Comparison of ENCODE assay signal across 21 cellular contexts in the genomic region with DNA sequence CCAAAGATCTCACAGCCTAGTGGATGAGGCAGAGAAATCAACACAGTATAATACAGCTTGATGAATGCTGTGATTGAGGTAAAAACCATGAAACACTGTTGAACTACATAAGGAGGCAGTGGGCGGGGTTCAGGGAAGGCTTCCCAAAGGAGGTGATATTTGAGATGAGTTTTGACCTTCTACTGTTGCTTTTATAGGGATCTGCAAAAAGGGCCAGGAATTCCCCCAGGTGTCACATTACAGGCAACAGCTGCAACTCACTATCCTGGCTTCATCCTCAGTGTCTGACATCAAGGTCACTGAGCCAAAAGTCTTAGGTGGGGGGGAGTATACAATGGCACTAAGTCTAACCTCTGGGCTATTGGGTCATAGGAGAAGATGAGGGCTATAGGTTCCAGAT.
DNase-seq lines count a peak whose midpoint lies in the region; ATAC-seq and TF ChIP-seq lines count a peak whose summit lies in the region.
"Had no signal": no experiment of that assay in that cellular context is flagged by ENCODE, and none has a peak within 500 bp of the region (broad histone marks: within the 10 kb centered on the region; RNA-seq: fewer than 3 reads in every experiment).

No MANE protein-coding gene starts in this region.

- H3F3A ChIP-seq in GM23338 (replicated peaks; ENCODE audit: low read depth) = no peaks in the 10 kb centered on the region

- H2AFZ ChIP-seq in GM23338 (no peak overlapping the region), mammary epithelial cell (ENCODE audit: low read depth, low read length) (no peak overlapping the region)

- in situ Hi-C loops in mammary epithelial cell (cut with MboI; ENCODE audit: low sequenced_read_pairs in 2 of 2) = no loop called here

- no peaks in the 10 kb centered on the region for H3K79me2 ChIP-seq in GM23338 (replicated peaks; ENCODE audit: insufficient read depth)
- H3K79me2 ChIP-seq in mammary epithelial cell (ENCODE audit: insufficient read depth, low read length) = no peaks in the 10 kb centered on the region

- H3K27ac ChIP-seq in GM23338 (ENCODE audit: low read depth) = peak overlapping the region; percentile 94
- no peak overlapping the region for H3K27ac ChIP-seq in mammary epithelial cell (ENCODE audit: insufficient read depth, low read depth, low read length)
- H3K27ac ChIP-seq in A673 (ENCODE audit: low read depth, low read length, poor library complexity, severe bottlenecking) = no peak overlapping the region
- H3K27ac ChIP-seq: left ventricle myocardium inferior, sigmoid colon, tibial nerve had no signal

- no peak overlapping the region for H3K4me3 ChIP-seq in GM23338
- H3K4me3 ChIP-seq in mammary epithelial cell (replicated peaks in 1 of 3; ENCODE audit: insufficient read depth in 1 of 3, low read depth in 2 of 3, low read length in 3 of 3) = no peak overlapping the region
- no peak overlapping the region for H3K4me3 ChIP-seq in A673 (ENCODE audit: low read depth, low read length, poor library complexity, severe bottlenecking)
- H3K4me3 ChIP-seq: left ventricle myocardium inferior, sigmoid colon, tibial nerve had no signal

- H3K4me2 ChIP-seq in GM23338 (peak overlapping the region; percentile 18; the same call in 1 of the 2 replicates), mammary epithelial cell (ENCODE audit: insufficient read depth, low read depth, low read length) (no peak overlapping the region)

- dilution Hi-C loops in mammary epithelial cell (cut with HindIII; ENCODE audit: low sequenced_read_pairs) = no loop called here

- H4K20me1 ChIP-seq in GM23338 (replicated peaks; ENCODE audit: insufficient read depth) (no peaks in the 10 kb centered on the region), mammary epithelial cell (ENCODE audit: insufficient read depth, low read length) (no peaks in the 10 kb centered on the region)

- H3K9me2 ChIP-seq in GM23338 (ENCODE audit: insufficient read depth) = no peaks in the 10 kb centered on the region

- H3K36me3 Mint-ChIP-seq in GM23338 (ENCODE audit: low read depth) = no peaks in the 10 kb centered on the region

- H3K9me3 ChIP-seq in mammary epithelial cell (replicated peaks; ENCODE audit: insufficient read depth, low read length) = no peaks in the 10 kb centered on the region
- no peaks in the 10 kb centered on the region for H3K9me3 ChIP-seq in A673 (ENCODE audit: low read depth, low read length, poor library complexity, severe bottlenecking)
- H3K9me3 ChIP-seq: left ventricle myocardium inferior, sigmoid colon, tibial nerve had no signal

- H3K4me1 ChIP-seq in GM23338 (ENCODE audit: insufficient read depth) (peaks cover 19% of the 10 kb centered on the region), mammary epithelial cell (ENCODE audit: insufficient read depth, low read length) (peaks cover 6% of the 10 kb centered on the region), A673 (ENCODE audit: insufficient read depth, low read length, poor library complexity, severe bottlenecking) (no peaks in the 10 kb centered on the region)
- H3K4me1 ChIP-seq: left ventricle myocardium inferior, sigmoid colon, tibial nerve had no signal

- peaks cover 3% of the 10 kb centered on the region for H3K27me3 Mint-ChIP-seq in GM23338 (ENCODE audit: insufficient read depth, low read depth, poor library complexity)

- WGBS in mammary epithelial cell (ENCODE audit: low coverage, missing lambda C conversion rate) = 22% methylated on average over 1 of the region's 1 CpG

- TF ChIP-seq CTCF in GM23338 (conservative IDR thresholded peaks at IDR 0.05; ENCODE audit: low read depth in 2 of 2) (no peak), mammary epithelial cell (conservative IDR thresholded peaks at IDR 0.05 in 1 of 2, IDR thresholded peaks at IDR 0.05 in 1 of 2; ENCODE audit: extremely low read depth in 1 of 2, insufficient read depth in 1 of 2, low read depth in 1 of 2, low read length in 2 of 2) (no peak), A673 (conservative IDR thresholded peaks at IDR 0.05; ENCODE audit: low read depth, low read length) (no peak), omental fat pad (IDR thresholded peaks at IDR 0.05) (no peak)

- H3K4me1 Mint-ChIP-seq in GM23338 = peaks cover 44% of the 10 kb centered on the region

- POLR2A ChIA-PET in A673 (lab: Charles Lee; ENCODE audit: low non-redundant PET) = no interaction called here

- no peak overlapping the region for H3K9ac ChIP-seq in mammary epithelial cell (ENCODE audit: insufficient read depth, low read length)

- no peak overlapping the region; the same call in 1 of the 2 replicates for H3K27ac Mint-ChIP-seq in GM23338
- H3K27ac Mint-ChIP-seq: T-helper 1 cell treated with Interleukin-12 subunit alpha and Interleukin-12 subunit beta and Interleukin-4 antibody, amounts not matched to agents 30 μg/mL and 1 μg/mL, for 36 hours had no signal

- H3K4me3 Mint-ChIP-seq in GM23338 = no peak overlapping the region; the same call in 2 of the 3 replicates
- H3K4me3 Mint-ChIP-seq: T-helper 1 cell treated with Interleukin-12 subunit alpha and Interleukin-12 subunit beta and Interleukin-4 antibody, amounts not matched to agents 30 μg/mL and 1 μg/mL, for 36 hours had no signal

- intact Hi-C loops in mammary epithelial cell (cut with micrococcal nuclease) = no loop called here
- intact Hi-C loops in A673 (cut with micrococcal nuclease; ENCODE audit: unreplicated experiment) = no loop called here

- no TSS peak for BruUV-seq in mammary epithelial cell (replicated peaks; lab: Mats Ljungman, UMichigan)
- BruUV-seq in A673 (replicated peaks; lab: Mats Ljungman, UMichigan) = no TSS peak

- CTCF ChIA-PET in mammary epithelial cell (lab: Charles Lee; ENCODE audit: low non-redundant PET) (no interaction called here), A673 (lab: Charles Lee) (no interaction called here)

- no peaks in the 10 kb centered on the region for H3K27me3 ChIP-seq in GM23338 (ENCODE audit: insufficient read depth)
- peaks cover 7% of the 10 kb centered on the region for H3K27me3 ChIP-seq in mammary epithelial cell (ENCODE audit: insufficient read depth, low read length)
- H3K27me3 ChIP-seq in A673 (replicated peaks; ENCODE audit: insufficient read depth, low read depth, low read length, poor library complexity) = no peaks in the 10 kb centered on the region
- H3K27me3 ChIP-seq: sigmoid colon had no signal

- DNase-seq in GM23338 (ENCODE audit: low spot score) (peak; percentile 71), NCI-H2171 (lab: John Stamatoyannopoulos, UW) (peak; percentile 33), mammary epithelial cell (peak; percentile 12), myocyte (ENCODE audit: low read depth) (peak; percentile 64), A673 (ENCODE audit: low spot score) (no peak), NCI-H1417 treated with DMSO at 0.1 percent for 48 hours (lab: John Stamatoyannopoulos, UW) (no peak), omental fat pad (ENCODE audit: low spot score) (no peak)
- DNase-seq in activated CD4-positive, alpha-beta T cell treated with anti-CD3 and anti-CD28 coated beads, Interleukin-2, amount 50 U/mL, for 48 hours = no peak
- DNase-seq: activated CD4-positive, alpha-beta T cell treated with anti-CD3 and anti-CD28 coated beads, Interleukin-2, amount 50 U/mL, for 1 hour; activated gamma-delta T cell; amniotic stem cell; caudate nucleus; COR-L47; left ventricle myocardium inferior; NCI-H1694 treated with DMSO at 0.1 percent for 48 hours; nucleus accumbens; SIG-M5; sigmoid colon; stimulated activated naive CD4-positive, alpha-beta T cell had no signal

- H3K36me3 ChIP-seq in GM23338 (ENCODE audit: insufficient read depth) = no peaks in the 10 kb centered on the region
- no peaks in the 10 kb centered on the region for H3K36me3 ChIP-seq in mammary epithelial cell (ENCODE audit: insufficient read depth, low read length)
- no peaks in the 10 kb centered on the region for H3K36me3 ChIP-seq in A673 (ENCODE audit: insufficient read depth, low read length, poor library complexity, severe bottlenecking)
- H3K36me3 ChIP-seq: left ventricle myocardium inferior, sigmoid colon, tibial nerve had no signal

- ATAC-seq in GM23338 (peak; percentile 77), omental fat pad (ENCODE audit: low FRiP score) (no peak)

- no peaks in the 10 kb centered on the region for H3K9me3 Mint-ChIP-seq in GM23338

TF ChIP-seq in GM23338, 12 proteins besides CTCF, POLR2A, EP300 and RAD21:
- TF ChIP-seq ZNF114 (CRISPR knock-in tag; IDR thresholded peaks at IDR 0.05) = no peak
- TF ChIP-seq STAT1 (IDR thresholded peaks at IDR 0.05; ENCODE audit: unreplicated experiment) = no peak
- TF ChIP-seq POLR2AphosphoS5 (IDR thresholded peaks at IDR 0.05; ENCODE audit: low read depth) = 0 out of 2 replicates have a peak, but pooled peaks have one; percentile 24

Comparison
In these comparisons a context has a peak if more than half of its experiments do, and no peak if none do; other contexts are left out.
1. DNase-seq: peak in GM23338 (single experiment), NCI-H2171 (single experiment), mammary epithelial cell (single experiment) and myocyte (single experiment); none in A673 (single experiment), activated CD4-positive, alpha-beta T cell treated with anti-CD3 and anti-CD28 coated beads, Interleukin-2, amount 50 U/mL, for 48 hours (0 of 2), NCI-H1417 treated with DMSO at 0.1 percent for 48 hours (single experiment) and omental fat pad (single experiment).